In the genomic region with DNA sequence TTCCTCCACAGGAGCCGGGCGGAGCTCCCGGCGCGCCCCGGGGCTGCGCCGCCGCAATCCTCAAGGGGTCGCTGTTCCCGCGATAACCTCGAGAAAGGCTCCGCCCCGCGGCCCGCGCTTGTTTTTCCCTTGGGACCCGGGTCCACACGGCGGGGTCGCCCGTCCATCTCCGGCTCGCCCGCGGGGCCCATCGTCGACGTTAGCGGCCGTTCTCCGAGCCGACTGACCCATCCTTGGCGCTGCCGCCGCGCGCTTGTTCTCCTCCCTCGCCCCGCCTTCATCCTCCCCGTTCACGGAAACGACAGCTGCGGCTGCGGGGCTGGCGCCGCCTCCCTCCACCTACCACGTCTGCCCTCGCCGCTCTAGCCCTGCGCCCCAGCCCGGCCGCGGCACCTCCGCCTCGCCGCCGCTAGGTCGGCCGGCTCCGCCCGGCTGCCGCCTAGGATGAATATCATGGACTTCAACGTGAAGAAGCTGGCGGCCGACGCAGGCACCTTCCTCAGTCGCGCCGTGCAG, we compare ENCODE assay signal across 8 cellular contexts. TPM values are rescaled to one million over a fixed set of nuclear protein-coding genes. Genes with fewer than 3 reads are reported as not detected.
DNase-seq lines count a peak whose midpoint lies in the region; ATAC-seq, FAIRE-seq and TF ChIP-seq lines count a peak whose summit lies in the region.

Gene SH3GLB1, plus strand, starts transcription at position 121 of the 516 bp plus-strand sequence. Its CDS starts 324 bp downstream, at position 445.

- no peaks in the 10 kb centered on the region for H3K9me3 ChIP-seq in CD4-positive, alpha-beta T cell (ENCODE audit: control insufficient read depth, low read length)
- no peaks in the 10 kb centered on the region for H3K9me3 ChIP-seq in HepG2 (ENCODE audit: low read length)

- no peaks in the 10 kb centered on the region for H3K27me3 ChIP-seq in CD4-positive, alpha-beta T cell (ENCODE audit: control insufficient read depth, insufficient read depth, low read length)
- no peaks in the 10 kb centered on the region; a peak in 1 of 5 replicates for H3K27me3 ChIP-seq in HepG2 (ENCODE audit: control insufficient read depth in 1 of 2, insufficient read depth in 2 of 2, low read length in 2 of 2)

- TF ChIP-seq POLR2A in HepG2 (IDR thresholded peaks at IDR 0.05; ENCODE audit: insufficient read depth in 1 of 2, low read depth in 2 of 2, low read length in 2 of 2): peak; percentile 73

- H3K4me1 ChIP-seq in HepG2 (ENCODE audit: insufficient read depth, low read length): peaks cover 34% of the 10 kb centered on the region

- no peak for FAIRE-seq in HepG2 (lab: Jason Lieb, UNC)

- H3K36me3 Mint-ChIP-seq in CD4-positive, alpha-beta T cell (ENCODE audit: low read depth): peaks cover 35% of the 10 kb centered on the region
- H3K36me3 Mint-ChIP-seq in dendritic cell treated with granulocyte-macrophage colony-stimulating factor and Interleukin-4, amounts not matched to agents 40 ng/mL and 50 ng/mL, for 4 days (ENCODE audit: low read depth): peaks cover 23% of the 10 kb centered on the region

- peak within 1 kb of the TSS; percentile 87 for H3K4me2 ChIP-seq in HepG2 (ENCODE audit: low read depth, low read length)

- H3K79me2 ChIP-seq in HepG2 (ENCODE audit: insufficient read depth, low read length): peaks cover 46% of the 10 kb centered on the region

- TF ChIP-seq CTCF in CD4-positive, alpha-beta T cell (IDR thresholded peaks at IDR 0.05): peak; percentile 98
- peak; percentile 88 for TF ChIP-seq CTCF in HepG2 (CRISPR knock-in tag; IDR thresholded peaks at IDR 0.05)

- DNase-seq in CD4-positive, alpha-beta T cell: peak; percentile 83 to 91 (median 84)
- peak; percentile 90 for DNase-seq in NCI-H69 (lab: John Stamatoyannopoulos, UW)
- DNase-seq in activated CD4-positive, alpha-beta T cell treated with anti-CD3 and anti-CD28 coated beads, Interleukin-2, amount 50 U/mL, for 24 hours (ENCODE audit: low read depth in 1 of 2, low spot score in 1 of 2): peak; percentile 80 to 95
- peak; percentile 74 for DNase-seq in HepG2 (ENCODE audit: low spot score)
- peak; percentile 91 for DNase-seq in stimulated activated CD4-positive, alpha-beta T cell treated with anti-CD3 and anti-CD28 coated beads, Interleukin-4, amount 100 ng/mL, for 1 hour

- TF ChIP-seq EP300 in HepG2 (IDR thresholded peaks at IDR 0.05; ENCODE audit: low read depth in 2 of 2, low read length in 2 of 2) (no peak), HepG2 (CRISPR knock-in tag; IDR thresholded peaks at IDR 0.05; ENCODE audit: borderline replicate concordance) (peak; percentile 20; the same call in 1 of the 2 replicates)

- H3K4me3 ChIP-seq in HepG2 (replicated peaks in 1 of 3; ENCODE audit: insufficient read depth in 1 of 3, low read depth in 2 of 3, low read length in 3 of 3): peak within 1 kb of the TSS; percentile 84 to 97 (median 95)

- in situ Hi-C loops in HepG2 (cut with HindIII; ENCODE audit: extremely low pct_ligation_motif_present, low pct_unique_long_range_greater_than_20kb): no loop called here

- TF ChIP-seq RAD21 in HepG2 (CRISPR knock-in tag; IDR thresholded peaks at IDR 0.05): peak; percentile 78

- H3K9me3 Mint-ChIP-seq in CD4-positive, alpha-beta T cell: no peaks in the 10 kb centered on the region
- H3K9me3 Mint-ChIP-seq in dendritic cell treated with granulocyte-macrophage colony-stimulating factor and Interleukin-4, amounts not matched to agents 40 ng/mL and 50 ng/mL, for 4 days: no peaks in the 10 kb centered on the region

- no peaks in the 10 kb centered on the region for H3K27me3 Mint-ChIP-seq in CD4-positive, alpha-beta T cell
- H3K27me3 Mint-ChIP-seq in dendritic cell treated with granulocyte-macrophage colony-stimulating factor and Interleukin-4, amounts not matched to agents 40 ng/mL and 50 ng/mL, for 4 days: peaks cover 3% of the 10 kb centered on the region

- H3K4me1 Mint-ChIP-seq in CD4-positive, alpha-beta T cell (ENCODE audit: low read depth): peaks cover 60% of the 10 kb centered on the region
- H3K4me1 Mint-ChIP-seq in dendritic cell treated with granulocyte-macrophage colony-stimulating factor and Interleukin-4, amounts not matched to agents 40 ng/mL and 50 ng/mL, for 4 days (ENCODE audit: low read depth): peaks cover 22% of the 10 kb centered on the region

- peak within 1 kb of the TSS; percentile 99 for H3K4me3 Mint-ChIP-seq in CD4-positive, alpha-beta T cell
- H3K4me3 Mint-ChIP-seq in dendritic cell treated with granulocyte-macrophage colony-stimulating factor and Interleukin-4, amounts not matched to agents 40 ng/mL and 50 ng/mL, for 4 days: peak within 1 kb of the TSS; percentile 88

- peak; percentile 89 for ATAC-seq in CD4-positive, alpha-beta T cell (ENCODE audit: poor library complexity)
- ATAC-seq in GM19395 (IDR thresholded peaks at IDR 0.05; ENCODE audit: unreplicated experiment): peak; percentile 87
- peak; percentile 78 for ATAC-seq in HG03558 (IDR thresholded peaks at IDR 0.05; ENCODE audit: extremely low read depth, unreplicated experiment)
- ATAC-seq in HepG2: peak; percentile 97

- H3K27ac Mint-ChIP-seq in CD4-positive, alpha-beta T cell: peak within 1 kb of the TSS; percentile 99
- peak within 1 kb of the TSS; percentile 98 for H3K27ac Mint-ChIP-seq in dendritic cell treated with granulocyte-macrophage colony-stimulating factor and Interleukin-4, amounts not matched to agents 40 ng/mL and 50 ng/mL, for 4 days

- H3K36me3 ChIP-seq in HepG2 (replicated peaks in 1 of 2; ENCODE audit: control insufficient read depth in 1 of 2, insufficient read depth in 2 of 2, low read length in 2 of 2): no peaks in the 10 kb centered on the region

- 0% methylated on average over 3 of the region's 71 CpGs for WGBS in HepG2 (ENCODE audit: low lambda C conversion rate)

- H3K27ac ChIP-seq in CD4-positive, alpha-beta T cell (ENCODE audit: low read depth, low read length): peak within 1 kb of the TSS; percentile 86
- H3K27ac ChIP-seq in HepG2 (ENCODE audit: extremely low read length, insufficient read depth, low read length): peak within 1 kb of the TSS; percentile 90

- intact Hi-C loops in CD4-positive, alpha-beta T cell (cut with DNase I, micrococcal nuclease): loop anchor here (2.0 to 10.0 kb wide), 9 partner anchors 14 to 1450 kb away; partner anchors contain the start of genes HS2ST1 (in 2 of the 2), SELENOF (in 2 of the 2), C1orf52 (in 1 of the 2) and ODF2L (in 1 of the 2)
- intact Hi-C loops in dendritic cell treated with granulocyte-macrophage colony-stimulating factor and Interleukin-4, amounts not matched to agents 40 ng/mL and 50 ng/mL, for 4 days (cut with micrococcal nuclease): loop anchor here (5.0 to 10.0 kb wide), 4 partner anchors 202 to 1430 kb away; partner anchors contain the start of genes BCL10, HS2ST1 and SELENOF
- intact Hi-C loops in HepG2 (cut with micrococcal nuclease; ENCODE audit: unreplicated experiment): loop anchor here (10.0 kb wide), 3 partner anchors 70 to 320 kb away; partner anchors contain the start of genes HS2ST1 and SELENOF

- POLR2A ChIA-PET in CD4-positive, alpha-beta T cell (lab: Charles Lee): interaction anchor here (0.6 to 4.3 kb wide), 36 partner anchors 9 to 1980 kb away, joined by 3 to 103 read pairs (median 5); partner anchors contain the start of genes BCL10, HS2ST1, ODF2L and PKN2
- POLR2A ChIA-PET in HepG2 (lab: Yijun Ruan, JAX): interaction anchor here (0.6 to 2.9 kb wide), 15 partner anchors 9 to 289 kb away, joined by 3 to 20 read pairs (median 4); no protein-coding TSS in a partner anchor

- H4K20me1 ChIP-seq in HepG2 (ENCODE audit: insufficient read depth, low read length): peaks cover 22% of the 10 kb centered on the region

- BruUV-seq in HepG2 (replicated peaks; lab: Mats Ljungman, UMichigan): no TSS peak

- CTCF ChIA-PET in CD4-positive, alpha-beta T cell (lab: Charles Lee): interaction anchor here (0.7 to 4.1 kb wide), 31 partner anchors 10 to 1980 kb away, joined by 3 to 89 read pairs (median 6); partner anchors contain the start of genes HS2ST1, LMO4, ODF2L and PKN2
- CTCF ChIA-PET in HepG2 (lab: Yijun Ruan, JAX; ENCODE audit: low intra/inter-chr PET ratio, low total read pairs): interaction anchor here (0.7 to 0.8 kb wide), 2 partner anchors 37 to 207 kb away, joined by 3 read pairs; no protein-coding TSS in a partner anchor

- peak within 1 kb of the TSS; percentile 89 for H3K9ac ChIP-seq in HepG2 (ENCODE audit: insufficient read depth, low read depth, low read length)

- H2AFZ ChIP-seq in HepG2 (ENCODE audit: low read length): peak within 1 kb of the TSS; percentile 89

TF ChIP-seq in HepG2, 621 proteins besides CTCF, POLR2A, EP300 and RAD21 (continues in another document):
- TF ChIP-seq NR1H2 (CRISPR knock-in tag; IDR thresholded peaks at IDR 0.05; ENCODE audit: borderline replicate concordance, low read depth) (no peak), ZNF737 (CRISPR knock-in tag; IDR thresholded peaks at IDR 0.05; ENCODE audit: borderline replicate concordance) (no peak)

RNA-seq across cellular contexts. Expression of gene SH3GLB1, which starts in this region (rescaled TPM):
- 10 to 100 TPM; 50.6 to 52.3 TPM for total RNA-seq in CD4-positive, alpha-beta T cell
- 41.5 and 55.7 TPM in 2 replicates for total RNA-seq in HepG2 (2016; rRNA removed; fragmentation: Illumina TruSeq; extraction: Trizol)
- 31.7 and 34.5 TPM in 2 replicates for total RNA-seq in HepG2 (2016; cell fraction: cytosol; rRNA removed; fragmentation: Illumina TruSeq; extraction: Trizol; ENCODE audit: low read depth)
- total RNA-seq in HepG2 (2016; cell fraction: insoluble cytoplasmic fraction; rRNA removed; fragmentation: Illumina TruSeq; extraction: Trizol): 40.7 and 48.7 TPM in 2 replicates
- 50.0 and 52.9 TPM in 2 replicates for total RNA-seq in HepG2 (2016; cell fraction: membrane; rRNA removed; fragmentation: Illumina TruSeq; extraction: Trizol)
- total RNA-seq in HepG2 (2016; cell fraction: nucleus; rRNA removed; fragmentation: Illumina TruSeq; extraction: Trizol): 27.4 and 29.1 TPM in 2 replicates
- polyA plus RNA-seq in HepG2 (2011; rRNA removed): 19.1 and 26.0 TPM in 2 replicates
- 12.0 and 16.2 TPM in 2 replicates for polyA plus RNA-seq in HepG2 (2011; cell fraction: cytosol; rRNA removed)
- 8.1 and 9.6 TPM in 2 replicates for polyA plus RNA-seq in HepG2 (2011; cell fraction: nucleus; rRNA removed)
- 26.0 and 35.6 TPM in 2 replicates for polyA plus RNA-seq in HepG2 (2012)
- polyA plus RNA-seq in HepG2 (2016; cell fraction: cytosol; fragmentation: Illumina TruSeq; extraction: Trizol; ENCODE audit: low read depth): 33.7 and 40.6 TPM in 2 replicates
- polyA plus RNA-seq in HepG2 (2016; cell fraction: insoluble cytoplasmic fraction; fragmentation: Illumina TruSeq; extraction: Trizol; ENCODE audit: low read depth): 61.0 and 63.7 TPM in 2 replicates
- polyA plus RNA-seq in HepG2 (2016; cell fraction: membrane; fragmentation: Illumina TruSeq; extraction: Trizol; ENCODE audit: low read depth): 43.8 and 46.0 TPM in 2 replicates
- 44.9 and 48.5 TPM in 2 replicates for polyA plus RNA-seq in HepG2 (2016; cell fraction: nucleus; fragmentation: Illumina TruSeq; extraction: Trizol; ENCODE audit: insufficient read depth, low read depth)
- polyA minus RNA-seq in HepG2 (2011; rRNA and poly(A)+ RNA removed; ENCODE audit: low replicate concordance): 11.0 and 12.6 TPM in 2 replicates
- polyA minus RNA-seq in HepG2 (2011; cell fraction: cytosol; rRNA and poly(A)+ RNA removed): 18.4 and 24.7 TPM in 2 replicates
- 38.0 and 42.0 TPM in 2 replicates for polyA minus RNA-seq in HepG2 (2011; cell fraction: nucleus; rRNA and poly(A)+ RNA removed)

Comparison
In these comparisons a context has a peak if more than half of its experiments do, and no peak if none do; other contexts are left out.
1. Peak in every context shown above with its lines: DNase-seq, ATAC-seq, H3K4me3 ChIP-seq and H3K27ac ChIP-seq.